Comparison of ENCODE assay signal across 9 cellular contexts in the genomic region with DNA sequence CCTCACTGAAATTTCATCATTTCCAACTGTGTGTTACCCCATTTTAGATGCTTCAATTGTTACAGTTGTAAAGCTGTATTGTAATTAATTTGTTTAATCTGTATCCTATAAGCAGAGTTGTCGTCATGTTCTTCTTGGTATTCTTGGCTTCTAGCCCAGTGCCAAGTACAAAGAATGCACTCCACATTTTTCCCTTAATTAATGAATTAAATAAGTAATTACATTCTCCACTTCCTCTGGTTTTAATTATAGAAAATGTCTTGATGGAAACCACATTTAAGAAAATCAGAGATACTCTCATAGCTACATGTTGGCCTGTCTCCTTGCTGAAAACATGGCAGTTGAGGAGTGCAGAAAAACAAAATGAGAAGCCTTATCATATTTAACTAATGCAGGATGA. TPM values are rescaled to one million over a fixed set of nuclear protein-coding genes. Genes with fewer than 3 reads are reported as not detected.
DNase-seq lines count a peak whose midpoint lies in the region; ATAC-seq and TF ChIP-seq lines count a peak whose summit lies in the region.
"Had no signal": no experiment of that assay in that cellular context is flagged by ENCODE, and none has a peak within 500 bp of the region (broad histone marks: within the 10 kb centered on the region; RNA-seq: fewer than 3 reads in every experiment).

No MANE protein-coding gene starts in this region.

- H3K4me3 Mint-ChIP-seq in activated T-cell treated with anti-CD3 and anti-CD28 coated beads, Interleukin-2, amount 50 U/mL, for 4 hours, result peak overlapping the region; percentile 87
- H3K4me3 Mint-ChIP-seq in activated T-helper 17 cell treated with anti-CD3 and anti-CD28 coated beads, Interleukin-2, amount 50 U/mL, for 72 hours, result peak overlapping the region; percentile 94
- peak overlapping the region; percentile 95 to 99 (median 97) for H3K4me3 Mint-ChIP-seq in immature natural killer cell

- peaks cover 10 to 11% of the 10 kb centered on the region in 2 donors for H3K4me1 ChIP-seq in thoracic aorta (ENCODE audit: control insufficient read depth in 1 of 2, low read depth in 2 of 2)

- no peak for TF ChIP-seq CTCF in thoracic aorta (IDR thresholded peaks at IDR 0.05)

- no peak for ATAC-seq in activated T-cell treated with anti-CD3 and anti-CD28 coated beads, Interleukin-2, amount 50 U/mL, for 4 hours
- no peak for ATAC-seq in activated T-helper 17 cell treated with anti-CD3 and anti-CD28 coated beads, Interleukin-2, amount 50 U/mL, for 72 hours (replicated peaks)
- ATAC-seq in thoracic aorta (ENCODE audit: insufficient number of reproducible peaks, low FRiP score, low read depth), result no peak
- no peak for ATAC-seq in HG03097 (IDR thresholded peaks at IDR 0.05; ENCODE audit: low FRiP score, unreplicated experiment)

- no peaks in the 10 kb centered on the region for H3K36me3 Mint-ChIP-seq in activated T-cell treated with anti-CD3 and anti-CD28 coated beads, Interleukin-2, amount 50 U/mL, for 4 hours (ENCODE audit: insufficient read depth)
- peaks cover 5% of the 10 kb centered on the region for H3K36me3 Mint-ChIP-seq in activated T-helper 17 cell treated with anti-CD3 and anti-CD28 coated beads, Interleukin-2, amount 50 U/mL, for 72 hours (ENCODE audit: low read depth)
- H3K36me3 Mint-ChIP-seq in immature natural killer cell, result no peaks in the 10 kb centered on the region

- no peaks in the 10 kb centered on the region for H3K27me3 ChIP-seq in thoracic aorta (replicated peaks; ENCODE audit: insufficient read depth)

- H3K9me3 ChIP-seq in thoracic aorta, result no peaks in the 10 kb centered on the region

- H3K4me1 Mint-ChIP-seq in activated T-cell treated with anti-CD3 and anti-CD28 coated beads, Interleukin-2, amount 50 U/mL, for 4 hours (ENCODE audit: low read depth), result peaks cover 20% of the 10 kb centered on the region
- peaks cover 12% of the 10 kb centered on the region for H3K4me1 Mint-ChIP-seq in activated T-helper 17 cell treated with anti-CD3 and anti-CD28 coated beads, Interleukin-2, amount 50 U/mL, for 72 hours
- peaks cover 20 to 26% of the 10 kb centered on the region in 2 donors for H3K4me1 Mint-ChIP-seq in immature natural killer cell

- no peaks in the 10 kb centered on the region for H3K36me3 ChIP-seq in thoracic aorta

- H3K27me3 Mint-ChIP-seq in activated T-cell treated with anti-CD3 and anti-CD28 coated beads, Interleukin-2, amount 50 U/mL, for 4 hours (ENCODE audit: low read depth), result no peaks in the 10 kb centered on the region
- H3K27me3 Mint-ChIP-seq in activated T-helper 17 cell treated with anti-CD3 and anti-CD28 coated beads, Interleukin-2, amount 50 U/mL, for 72 hours, result no peaks in the 10 kb centered on the region
- peaks cover 12 to 16% (median 15%) of the 10 kb centered on the region in 3 donors for H3K27me3 Mint-ChIP-seq in immature natural killer cell (ENCODE audit: low read depth in 3 of 3)

- peak overlapping the region; percentile 99 for H3K27ac Mint-ChIP-seq in activated T-helper 17 cell treated with anti-CD3 and anti-CD28 coated beads, Interleukin-2, amount 50 U/mL, for 72 hours
- H3K27ac Mint-ChIP-seq in immature natural killer cell, result peak overlapping the region; percentile 96 to 99 (median 98)

- no peaks in the 10 kb centered on the region for H3K9me3 Mint-ChIP-seq in activated T-cell treated with anti-CD3 and anti-CD28 coated beads, Interleukin-2, amount 50 U/mL, for 4 hours
- H3K9me3 Mint-ChIP-seq in activated T-helper 17 cell treated with anti-CD3 and anti-CD28 coated beads, Interleukin-2, amount 50 U/mL, for 72 hours, result no peaks in the 10 kb centered on the region
- H3K9me3 Mint-ChIP-seq in immature natural killer cell, result no peaks in the 10 kb centered on the region

- H3K27ac ChIP-seq in thoracic aorta, result peak overlapping the region; percentile 94

- peak overlapping the region; percentile 92 for H3K4me3 ChIP-seq in thoracic aorta

- no peak for DNase-seq in activated T-cell treated with anti-CD3 and anti-CD28 coated beads, Interleukin-2, amount 50 U/mL, for 4 hours
- DNase-seq in activated T-cell treated with anti-CD3 and anti-CD28 coated beads, Interleukin-2, amount 50 U/mL, for 48 hours, result no peak
- DNase-seq in immature natural killer cell, result peak in 1 of 3 donors; percentile 9
- no peak for DNase-seq in thoracic aorta (ENCODE audit: low spot score)
- no peak for DNase-seq in midbrain (lab: John Stamatoyannopoulos, UW)
- no peak for DNase-seq in cerebellum (ENCODE audit: low spot score)

RNA-seq across cellular contexts. Expression of gene DNAI7, which starts 0.7 kb away (rescaled TPM):
- total RNA-seq in activated T-cell treated with anti-CD3 and anti-CD28 coated beads, Interleukin-2, amount 50 U/mL, for 4 hours, result not detected
- total RNA-seq in activated T-helper 17 cell treated with anti-CD3 and anti-CD28 coated beads, Interleukin-2, amount 50 U/mL, for 72 hours, result under 1 TPM in 1 of 2 donors, not detected in 1; 0.09 TPM
- polyA plus RNA-seq in immature natural killer cell, result under 1 TPM in 1 of 3 donors, not detected in 2; 0.21 TPM
- total RNA-seq in thoracic aorta, result not detected
- 5.2 TPM for total RNA-seq in cerebellum
- total RNA-seq: NCI-H460 had no signal

RNA-seq across cellular contexts. Expression of gene ETFRF1, which starts 0.8 kb away (rescaled TPM):
- total RNA-seq in activated T-cell treated with anti-CD3 and anti-CD28 coated beads, Interleukin-2, amount 50 U/mL, for 4 hours, result 10 to 100 TPM; 10.5 to 11.7 (median 11.4) TPM
- 10 to 100 TPM; 11.2 to 11.8 TPM for total RNA-seq in activated T-helper 17 cell treated with anti-CD3 and anti-CD28 coated beads, Interleukin-2, amount 50 U/mL, for 72 hours
- polyA plus RNA-seq in immature natural killer cell, result 10 to 100 TPM; 21.2 to 23.1 (median 22.9) TPM
- total RNA-seq in thoracic aorta (10 to 100 TPM; 21.8 to 39.1 TPM), cerebellum (31.8 TPM)

RNA-seq across cellular contexts. Expression of gene KRAS, which starts 56.5 kb away (rescaled TPM):
- total RNA-seq in activated T-cell treated with anti-CD3 and anti-CD28 coated beads, Interleukin-2, amount 50 U/mL, for 4 hours, result 10 to 100 TPM; 15.4 to 18.3 (median 16.5) TPM
- 10 to 100 TPM; 11.7 to 14.6 TPM for total RNA-seq in activated T-helper 17 cell treated with anti-CD3 and anti-CD28 coated beads, Interleukin-2, amount 50 U/mL, for 72 hours
- 10 to 100 TPM; 30.0 to 54.0 (median 33.9) TPM for polyA plus RNA-seq in immature natural killer cell
- total RNA-seq in thoracic aorta (10 to 100 TPM; 16.2 to 19.0 TPM), cerebellum (38.5 TPM)
